Comparison of ENCODE assay signal across 32 cellular contexts in genomic region chrX:135528756-135529155, GRCh38.
"Had no signal": no experiment of that assay in that cellular context is flagged by ENCODE, and none has a peak within 500 bp of the region (broad histone marks: within the 10 kb centered on the region; RNA-seq: fewer than 3 reads in every experiment).

No MANE protein-coding gene starts in this region.

- H3K9me3 ChIP-seq: adrenal gland, ascending aorta, colonic mucosa had no signal

- DNase-seq: activated B cell treated with CpG ODN at 0.5 μM for 24 hours; activated CD4-positive, alpha-beta memory T cell treated with anti-CD3 and anti-CD28 coated beads for 36 hours; activated CD4-positive, alpha-beta T cell treated with anti-CD3 and anti-CD28 coated beads for 4 hours; activated CD4-positive, alpha-beta T cell treated with anti-CD3 and anti-CD28 coated beads, Interleukin-2, amount 10 ng/mL, durations not matched to agents 24 days and 14 days; activated CD4-positive, alpha-beta T cell treated with anti-CD3 and anti-CD28 coated beads, Interleukin-2, amount 50 U/mL, for 1 hour; activated CD4-positive, alpha-beta T cell treated with anti-CD3 and anti-CD28 coated beads, Interleukin-2, amount 50 U/mL, for 4 hours; activated CD4-positive, CD25-positive, alpha-beta regulatory T cell treated with anti-CD3 and anti-CD28 coated beads, Interleukin-2, amount 50 U/mL, for 72 hours; activated CD8-positive, alpha-beta memory T cell treated with anti-CD3 and anti-CD28 coated beads, Interleukin-2, amount 50 U/mL, for 4 hours; activated CD8-positive, alpha-beta T cell treated with anti-CD3 and anti-CD28 coated beads for 36 hours; activated effector memory CD4-positive, alpha-beta T cell treated with anti-CD3 and anti-CD28 coated beads, Interleukin-2, amount 50 U/mL, for 16 hours; activated gamma-delta T cell treated with Interleukin-2 at 50 U/mL for 16 hours; activated naive CD4-positive, alpha-beta T cell; activated naive CD4-positive, alpha-beta T cell treated with anti-CD3 and anti-CD28 coated beads for 36 hours; activated naive CD4-positive, alpha-beta T cell treated with anti-CD3 and anti-CD28 coated beads, Interleukin-2, amount 50 U/mL, for 16 hours; activated naive CD8-positive, alpha-beta T cell treated with anti-CD3 and anti-CD28 coated beads for 36 hours; activated T-cell treated with anti-CD3 and anti-CD28 coated beads for 4 hours; activated T-cell treated with anti-CD3 and anti-CD28 coated beads, Interleukin-2, amount 50 U/mL, for 1 hour; activated T-cell treated with anti-CD3 and anti-CD28 coated beads, Interleukin-2, amount 50 U/mL, for 4 hours; activated T-cell treated with anti-CD3 and anti-CD28 coated beads, Interleukin-2, amount 50 U/mL, for 72 hours; adrenal gland; amygdala; anterior cingulate cortex; caudate nucleus; cerebellar nuclear complex had no signal

- ATAC-seq: activated CD8-positive, alpha-beta T cell treated with anti-CD3 and anti-CD28 coated beads for 36 hours; activated naive CD4-positive, alpha-beta T cell treated with anti-CD3 and anti-CD28 coated beads, Interleukin-2, amount 50 U/mL, for 72 hours; activated T-cell treated with anti-CD3 and anti-CD28 coated beads, Interleukin-2, amount 50 U/mL, for 4 hours; activated T-cell treated with anti-CD3 and anti-CD28 coated beads, Interleukin-2, amount 50 U/mL, for 72 hours; activated T-helper 17 cell treated with anti-CD3 and anti-CD28 coated beads, Interleukin-2, amount 50 U/mL, for 72 hours had no signal

- H3K4me3 ChIP-seq: adrenal gland, ascending aorta, cardiac muscle cell, colonic mucosa had no signal

- H3K36me3 ChIP-seq: adrenal gland, ascending aorta, cardiac muscle cell, colonic mucosa had no signal

- H3K4me1 ChIP-seq: adrenal gland, ascending aorta, colonic mucosa had no signal

- H3K27me3 ChIP-seq: adrenal gland, ascending aorta, cardiac muscle cell, colonic mucosa had no signal

- FAIRE-seq: bronchial epithelial cell, TTC549 had no signal

- H3K27ac ChIP-seq: adrenal gland, ascending aorta, cardiac muscle cell, colonic mucosa, VCaP had no signal
